ENCODE assay signal across 9 cellular contexts in genomic region chr3:46214751-46215352, GRCh38. TPM values are rescaled to one million over a fixed set of nuclear protein-coding genes. Genes with fewer than 3 reads are reported as not detected.
A peak's percentile ranks its signal among the peaks of the same experiment; 100 is the strongest.
DNase-seq lines count a peak whose midpoint lies in the region; ATAC-seq, FAIRE-seq and TF ChIP-seq lines count a peak whose summit lies in the region.
"Had no signal": no experiment of that assay in that cellular context is flagged by ENCODE, and none has a peak within 500 bp of the region (broad histone marks: within the 10 kb centered on the region; RNA-seq: fewer than 3 reads in every experiment).

No MANE protein-coding gene starts in this region.

- no peak overlapping the region for H3K27ac ChIP-seq in tibial artery

- DNase-seq in A172 (ENCODE audit: low spot score) (peak; percentile 7), GM12891 (ENCODE audit: insufficient read length, low spot score) (no peak), NCI-H510A (lab: John Stamatoyannopoulos, UW) (peak; percentile 22), epithelial cell of proximal tubule (ENCODE audit: low read depth) (no peak), tibial artery (no peak), foreskin melanocyte (no peak)
- DNase-seq: stimulated activated CD4-positive, alpha-beta T cell treated with anti-CD3 and anti-CD28 coated beads, Interleukin-4, amount 100 ng/mL, for 4 hours had no signal

- TF ChIP-seq POLR2A in GM12891 (IDR thresholded peaks at IDR 0.05; ENCODE audit: low read depth, low read length), result no peak

- ATAC-seq in HG03025 (IDR thresholded peaks at IDR 0.05; ENCODE audit: low FRiP score, unreplicated experiment) (no peak), HG02588 (IDR thresholded peaks at IDR 0.05; ENCODE audit: unreplicated experiment) (no peak)

- FAIRE-seq in GM12891 (lab: Jason Lieb, UNC), result peak; percentile 92

- H3K4me1 ChIP-seq in tibial artery, result no peaks in the 10 kb centered on the region

- no peaks in the 10 kb centered on the region for H3K36me3 ChIP-seq in tibial artery

- TF ChIP-seq CTCF in epithelial cell of proximal tubule (conservative IDR thresholded peaks at IDR 0.05; ENCODE audit: low read depth, low read length), result peak; percentile 65
- TF ChIP-seq CTCF in tibial artery (IDR thresholded peaks at IDR 0.05), result no peak

- H3K4me3 ChIP-seq in epithelial cell of proximal tubule (ENCODE audit: low read depth, low read length) (no peak overlapping the region), tibial artery (no peak overlapping the region)

- peaks cover 0 to 6% of the 10 kb centered on the region in 2 donors for H3K27me3 ChIP-seq in tibial artery

- H3K9me3 ChIP-seq in tibial artery, result no peaks in the 10 kb centered on the region

- intact Hi-C loops in tibial artery (cut with DNase I; ENCODE audit: low total_unique reads), result no loop called here

TF ChIP-seq in GM12891, 5 proteins besides CTCF, POLR2A, EP300 and RAD21:
- TF ChIP-seq POLR2AphosphoS5 (IDR thresholded peaks at IDR 0.05; ENCODE audit: low read depth, low read length) (no peak), PAX5 (IDR thresholded peaks at IDR 0.05; ENCODE audit: insufficient read depth, low read length, severe bottlenecking) (no peak)

RNA-seq across cellular contexts. Expression of gene CCR1, which starts 6.7 kb away (rescaled TPM):
- total RNA-seq in A172 (2014; rRNA removed; shearing (Covaris generic)), result not detected in 2 replicates
- 4.8 TPM for polyA plus RNA-seq in GM12891 (2012; ENCODE audit: low read depth, missing spikeins)
- total RNA-seq in epithelial cell of proximal tubule, result not detected in 2 replicates

RNA-seq across cellular contexts. Expression of gene CCR3, which starts 27.4 kb away (rescaled TPM):
- not detected in 2 replicates for total RNA-seq in A172 (2014; rRNA removed; shearing (Covaris generic))
- polyA plus RNA-seq in GM12891 (2012; ENCODE audit: low read depth, missing spikeins), result 0.41 TPM
- total RNA-seq in epithelial cell of proximal tubule, result not detected in 2 replicates

Comparison
In these comparisons a context has a peak if more than half of its experiments do, and no peak if none do; other contexts are left out.
1. DNase-seq: peak in A172 (single experiment) and NCI-H510A (single experiment); none in GM12891 (single experiment), epithelial cell of proximal tubule (single experiment), tibial artery (0 of 2) and foreskin melanocyte (single experiment).